ENCODE assay signal across 8 cellular contexts in the genomic region with DNA sequence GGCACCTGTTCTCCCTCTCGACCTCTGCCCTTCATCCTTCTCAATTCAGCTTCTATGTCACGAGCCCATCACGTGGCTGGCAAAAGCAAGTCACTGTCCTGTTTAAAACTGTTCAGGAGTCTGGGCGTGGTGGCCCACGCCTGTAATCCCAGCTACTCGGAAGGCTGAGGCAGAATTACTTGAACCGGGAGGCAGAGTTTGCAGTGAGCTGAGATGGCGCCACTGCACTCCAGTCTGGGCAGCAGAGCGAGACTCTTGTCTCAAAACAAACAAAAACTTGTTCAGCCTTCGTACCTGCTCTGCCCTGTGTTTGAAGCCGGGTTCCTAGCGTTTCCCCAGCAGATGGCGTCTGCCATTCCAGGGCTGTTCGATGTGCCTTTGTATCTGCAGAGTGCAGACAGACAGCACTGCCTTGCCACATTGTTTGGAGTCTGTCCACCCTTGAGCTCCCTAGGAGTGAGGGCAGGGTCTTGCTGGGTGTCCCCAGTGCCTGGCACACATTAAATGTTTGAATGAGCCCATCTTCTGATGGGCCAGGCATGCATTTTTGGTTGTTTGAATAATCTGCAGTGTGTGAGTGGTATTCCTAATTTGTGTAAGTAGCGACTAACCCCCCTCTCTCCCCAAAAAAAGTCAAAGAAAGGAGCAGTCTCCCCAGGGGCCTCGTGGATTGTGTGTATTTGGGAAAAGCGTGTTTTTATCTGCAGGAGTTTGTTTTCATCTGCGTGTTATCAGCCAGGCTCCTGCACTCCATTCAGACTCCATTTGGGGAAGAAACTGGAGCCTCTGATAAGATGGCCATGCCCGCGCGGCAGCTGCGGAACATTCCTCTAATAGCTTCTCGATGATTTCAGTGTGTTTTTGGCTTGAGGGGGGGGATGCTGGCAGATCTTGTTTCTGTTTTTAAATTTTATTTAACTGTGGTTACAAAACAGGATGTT.
A peak's percentile ranks its signal among the peaks of the same experiment; 100 is the strongest.
DNase-seq lines count a peak whose midpoint lies in the region; ATAC-seq, FAIRE-seq and TF ChIP-seq lines count a peak whose summit lies in the region.

No MANE protein-coding gene starts in this region.

- H3K4me1 ChIP-seq in fibroblast of lung (ENCODE audit: control insufficient read depth, extremely low read depth, insufficient read depth, low read length), result peaks cover 14% of the 10 kb centered on the region

- H3K4me2 ChIP-seq in fibroblast of lung (ENCODE audit: extremely low read depth, insufficient read depth, low read length), result peak overlapping the region; percentile 73

- peaks cover 17% of the 10 kb centered on the region for H3K79me2 ChIP-seq in fibroblast of lung (ENCODE audit: control insufficient read depth, insufficient read depth, low read length)

- H3K36me3 ChIP-seq in fibroblast of lung (ENCODE audit: control insufficient read depth, insufficient read depth, low read length), result peaks cover 9% of the 10 kb centered on the region

- peak overlapping the region; percentile 76 for H3K27ac ChIP-seq in fibroblast of lung (ENCODE audit: insufficient read depth, low read length)

- H2AFZ ChIP-seq in fibroblast of lung (ENCODE audit: low read length), result peak overlapping the region; percentile 61

- ATAC-seq in SK-N-SH treated with all-trans-retinoic acid at 6 μM for 48 hours (peak; percentile 90), omental fat pad (ENCODE audit: low FRiP score) (peak; percentile 60), HG02678 (IDR thresholded peaks at IDR 0.05; ENCODE audit: unreplicated experiment) (no peak)

- no peak for FAIRE-seq in GM19239 (lab: Jason Lieb, UNC)

- H3K9me3 ChIP-seq in fibroblast of lung (ENCODE audit: control insufficient read depth, insufficient read depth, low read depth, low read length), result no peaks in the 10 kb centered on the region

- no peaks in the 10 kb centered on the region for H3K27me3 ChIP-seq in fibroblast of lung (ENCODE audit: control insufficient read depth, insufficient read depth, low read length)

- H3K9ac ChIP-seq in fibroblast of lung (ENCODE audit: insufficient read depth, low read length), result peak overlapping the region; percentile 17

- peak; percentile 86 for DNase-seq in EL
- DNase-seq in HuH-7 (ENCODE audit: low spot score), result peak; percentile 89
- peak; percentile 71 to 73 for DNase-seq in fibroblast of lung (ENCODE audit: low read depth in 2 of 2)
- no peak for DNase-seq in omental fat pad (ENCODE audit: low spot score)
- DNase-seq in GM19239 (ENCODE audit: insufficient read length, low spot score), result no peak
- DNase-seq in SKM-1 (lab: John Stamatoyannopoulos, UW; ENCODE audit: unreplicated experiment), result no peak

- no peaks in the 10 kb centered on the region for H4K20me1 ChIP-seq in fibroblast of lung (ENCODE audit: control insufficient read depth, extremely low read depth, insufficient read depth, low read length)

- peak; percentile 55 to 65 for TF ChIP-seq CTCF in fibroblast of lung (conservative IDR thresholded peaks at IDR 0.05 in 1 of 2, IDR thresholded peaks at IDR 0.05 in 1 of 2; ENCODE audit: low read depth in 1 of 2, low read length in 2 of 2)
- TF ChIP-seq CTCF in omental fat pad (IDR thresholded peaks at IDR 0.05), result no peak

- H3K4me3 ChIP-seq in fibroblast of lung (replicated peaks in 1 of 4; ENCODE audit: control extremely low read depth in 1 of 4, insufficient read depth in 1 of 4, low read depth in 3 of 4, low read length in 4 of 4), result peak overlapping the region; percentile 6 to 38 (median 20)

TF ChIP-seq in SK-N-SH treated with all-trans-retinoic acid at 6 μM for 48 hours, 23 proteins besides CTCF, POLR2A, EP300 and RAD21 (continues in another document):
- TF ChIP-seq ARNTL (CRISPR knock-in tag; IDR thresholded peaks at IDR 0.05; ENCODE audit: borderline replicate concordance, low read depth) (no peak), RARB (CRISPR knock-in tag; IDR thresholded peaks at IDR 0.05) (no peak), ZFP30 (CRISPR knock-in tag; IDR thresholded peaks at IDR 0.05) (no peak), PPARA (CRISPR knock-in tag; IDR thresholded peaks at IDR 0.05; ENCODE audit: borderline replicate concordance) (no peak), PATZ1 (CRISPR knock-in tag; IDR thresholded peaks at IDR 0.05; ENCODE audit: borderline replicate concordance) (no peak; the same call in 1 of the 2 replicates), ZNF565 (CRISPR knock-in tag; conservative IDR thresholded peaks at IDR 0.05; ENCODE audit: low read depth) (no peak), TOX (CRISPR knock-in tag; IDR thresholded peaks at IDR 0.05; ENCODE audit: borderline replicate concordance) (no peak), CSDC2 (CRISPR knock-in tag; IDR thresholded peaks at IDR 0.05) (no peak), OSR1 (CRISPR knock-in tag; IDR thresholded peaks at IDR 0.05) (no peak), ESRRG (CRISPR knock-in tag; IDR thresholded peaks at IDR 0.05) (no peak), ISL1 (CRISPR knock-in tag; IDR thresholded peaks at IDR 0.05) (peak; percentile 51), ZC3H10 (CRISPR knock-in tag; IDR thresholded peaks at IDR 0.05) (no peak), ZFP3 (CRISPR knock-in tag; IDR thresholded peaks at IDR 0.05) (no peak; the same call in 1 of the 2 replicates), POU6F1 (CRISPR knock-in tag; IDR thresholded peaks at IDR 0.05; ENCODE audit: borderline replicate concordance, low read depth) (no peak), TCF4 (CRISPR knock-in tag; IDR thresholded peaks at IDR 0.05; ENCODE audit: borderline replicate concordance) (no peak), BACH2 (CRISPR knock-in tag; IDR thresholded peaks at IDR 0.05; ENCODE audit: borderline replicate concordance) (no peak), ZNF70 (CRISPR knock-in tag; IDR thresholded peaks at IDR 0.05) (peak; percentile 77), TSHZ2 (CRISPR knock-in tag; IDR thresholded peaks at IDR 0.05) (no peak; the same call in 1 of the 2 replicates)
- TF ChIP-seq, protein P1, sequence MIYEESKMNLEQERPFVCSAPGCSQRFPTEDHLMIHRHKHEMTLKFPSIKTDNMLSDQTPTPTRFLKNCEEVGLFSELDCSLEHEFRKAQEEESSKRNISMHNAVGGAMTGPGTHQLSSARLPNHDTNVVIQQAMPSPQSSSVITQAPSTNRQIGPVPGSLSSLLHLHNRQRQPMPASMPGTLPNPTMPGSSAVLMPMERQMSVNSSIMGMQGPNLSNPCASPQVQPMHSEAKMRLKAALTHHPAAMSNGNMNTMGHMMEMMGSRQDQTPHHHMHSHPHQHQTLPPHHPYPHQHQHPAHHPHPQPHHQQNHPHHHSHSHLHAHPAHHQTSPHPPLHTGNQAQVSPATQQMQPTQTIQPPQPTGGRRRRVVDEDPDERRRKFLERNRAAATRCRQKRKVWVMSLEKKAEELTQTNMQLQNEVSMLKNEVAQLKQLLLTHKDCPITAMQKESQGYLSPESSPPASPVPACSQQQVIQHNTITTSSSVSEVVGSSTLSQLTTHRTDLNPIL (CRISPR knock-in tag; IDR thresholded peaks at IDR 0.05; ENCODE audit: low read depth), result peak; percentile 91

Comparison
In these comparisons a context has a peak if more than half of its experiments do, and no peak if none do; other contexts are left out.
1. DNase-seq: peak in EL (single experiment), HuH-7 (single experiment) and fibroblast of lung (2 of 2); none in omental fat pad (single experiment), GM19239 (single experiment) and SKM-1 (single experiment).
2. CTCF ChIP-seq: peak in fibroblast of lung (2 of 2); none in omental fat pad (0 of 3).